Comparison of ENCODE assay signal across 1 cellular context in the genomic region with DNA sequence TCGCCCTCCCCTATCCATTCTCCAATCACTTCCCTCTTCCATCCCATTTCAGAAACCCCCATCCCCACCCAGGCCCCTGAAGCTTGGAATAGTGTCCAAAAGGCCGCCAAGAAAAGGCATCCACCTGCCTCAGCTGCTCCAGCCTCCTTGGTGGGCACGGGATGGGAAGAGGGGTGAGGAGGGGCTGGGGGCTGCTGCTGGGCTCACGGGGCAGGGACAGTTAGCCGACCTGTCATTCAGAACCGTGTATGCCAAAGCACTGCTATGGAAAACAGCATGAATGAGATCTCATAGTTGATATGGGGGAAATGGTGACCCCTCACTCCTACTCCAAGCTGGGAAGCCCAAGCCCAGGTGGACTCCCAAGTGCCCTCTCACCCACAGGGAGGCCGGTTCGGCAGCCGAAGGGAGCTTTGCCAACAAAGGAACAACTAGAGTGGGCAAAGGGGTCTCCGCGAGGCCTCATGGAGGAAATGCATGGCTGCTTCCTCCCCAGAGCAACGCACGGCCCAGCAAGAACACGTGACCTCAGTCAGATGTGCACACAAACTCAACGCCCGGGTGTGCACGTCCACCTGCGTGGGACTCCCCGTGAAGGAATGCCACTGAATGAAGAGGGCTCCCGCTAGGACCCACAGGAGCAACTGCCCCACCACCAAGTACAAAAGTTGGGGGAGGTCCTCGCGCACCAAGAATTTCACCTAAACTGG.
TF ChIP-seq lines count a peak whose summit lies in the region.

No MANE protein-coding gene starts in this region.

TF ChIP-seq in HEK293, 187 proteins besides CTCF, POLR2A, EP300 and RAD21 (continued from another document):
- TF ChIP-seq, protein P1, sequence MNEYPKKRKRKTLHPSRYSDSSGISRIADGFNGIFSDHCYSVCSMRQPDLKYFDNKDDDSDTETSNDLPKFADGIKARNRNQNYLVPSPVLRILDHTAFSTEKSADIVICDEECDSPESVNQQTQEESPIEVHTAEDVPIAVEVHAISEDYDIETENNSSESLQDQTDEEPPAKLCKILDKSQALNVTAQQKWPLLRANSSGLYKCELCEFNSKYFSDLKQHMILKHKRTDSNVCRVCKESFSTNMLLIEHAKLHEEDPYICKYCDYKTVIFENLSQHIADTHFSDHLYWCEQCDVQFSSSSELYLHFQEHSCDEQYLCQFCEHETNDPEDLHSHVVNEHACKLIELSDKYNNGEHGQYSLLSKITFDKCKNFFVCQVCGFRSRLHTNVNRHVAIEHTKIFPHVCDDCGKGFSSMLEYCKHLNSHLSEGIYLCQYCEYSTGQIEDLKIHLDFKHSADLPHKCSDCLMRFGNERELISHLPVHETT (tag by site-specific recombination; IDR thresholded peaks at IDR 0.05), result no peak
- no peak for TF ChIP-seq RBAK (tag by site-specific recombination; IDR thresholded peaks at IDR 0.05)
